8 cellular contexts compared by ENCODE assay signal in genomic region chr1:120995060-120995459, GRCh38.
DNase-seq lines count a peak whose midpoint lies in the region; ATAC-seq, FAIRE-seq and TF ChIP-seq lines count a peak whose summit lies in the region.
"Not testable (repeated sequence)": the region's sequence is repeated elsewhere in the genome, so short reads cannot be mapped to it uniquely, and the experiment has no call there.

No MANE protein-coding gene starts in this region.

- not testable (repeated sequence) for H3K27me3 Mint-ChIP-seq in activated CD4-positive, alpha-beta T cell treated with anti-CD3 and anti-CD28 coated beads for 36 hours; immature natural killer cell (ENCODE audit: low read depth in 3 of 3); natural killer cell treated with Interleukin-12 subunit alpha and Interleukin-12 subunit beta and Interleukin-15 and Interleukin-18, amount 100 ng/mL, for 72 hours

- not testable (repeated sequence) for H3K9me3 Mint-ChIP-seq in activated CD4-positive, alpha-beta T cell treated with anti-CD3 and anti-CD28 coated beads for 36 hours (ENCODE audit: low read depth); immature natural killer cell; natural killer cell treated with Interleukin-12 subunit alpha and Interleukin-12 subunit beta and Interleukin-15 and Interleukin-18, amount 100 ng/mL, for 72 hours

- WGBS in A549 (ENCODE audit: missing lambda C conversion rate): no CpG with 5 or more reads among the region's 1 CpG
- WGBS in body of pancreas, 2 donors: no CpG with 5 or more reads among the region's 1 CpG

- intact Hi-C loops in activated CD4-positive, alpha-beta T cell treated with anti-CD3 and anti-CD28 coated beads for 36 hours (cut with DNase I, micrococcal nuclease); body of pancreas (cut with DNase I): not testable (repeated sequence)

- POLR2A ChIA-PET in A549 (lab: Yijun Ruan, JAX); activated CD4-positive, alpha-beta T cell treated with anti-CD3 and anti-CD28 coated beads for 36 hours (lab: Charles Lee): not testable (repeated sequence)

- TF ChIP-seq EP300 in A549 (IDR thresholded peaks at IDR 0.05): not testable (repeated sequence)

- not testable (repeated sequence) for H3K4me2 ChIP-seq in A549

- ATAC-seq in A549 (peak; percentile 76 to 95; a peak in 5 of 6 replicates), GM18870 (IDR thresholded peaks at IDR 0.05; ENCODE audit: unreplicated experiment) (peak; percentile 50), HG02763 (IDR thresholded peaks at IDR 0.05; ENCODE audit: unreplicated experiment) (peak; percentile 48), body of pancreas (peak; percentile 88)
- peak; percentile 98 for ATAC-seq in activated CD4-positive, alpha-beta T cell treated with anti-CD3 and anti-CD28 coated beads for 36 hours
- peak; percentile 77 to 85 for ATAC-seq in natural killer cell treated with Interleukin-12 subunit alpha and Interleukin-12 subunit beta and Interleukin-15 and Interleukin-18, amount 100 ng/mL, for 72 hours

- TF ChIP-seq RAD21 in A549 (conservative IDR thresholded peaks at IDR 0.05 in 1 of 2, IDR thresholded peaks at IDR 0.05 in 1 of 2): not testable (repeated sequence)

- not testable (repeated sequence) for H3K4me1 Mint-ChIP-seq in activated CD4-positive, alpha-beta T cell treated with anti-CD3 and anti-CD28 coated beads for 36 hours; immature natural killer cell; natural killer cell treated with Interleukin-12 subunit alpha and Interleukin-12 subunit beta and Interleukin-15 and Interleukin-18, amount 100 ng/mL, for 72 hours (ENCODE audit: low read depth in 2 of 2)

- H3K27ac Mint-ChIP-seq in activated CD4-positive, alpha-beta T cell treated with anti-CD3 and anti-CD28 coated beads for 36 hours; immature natural killer cell; natural killer cell treated with Interleukin-12 subunit alpha and Interleukin-12 subunit beta and Interleukin-15 and Interleukin-18, amount 100 ng/mL, for 72 hours: not testable (repeated sequence)

- H3K4me1 ChIP-seq in A549, body of pancreas: not testable (repeated sequence)

- not testable (repeated sequence) for H3K27ac ChIP-seq in A549, body of pancreas

- TF ChIP-seq CTCF in A549 (IDR thresholded peaks at IDR 0.05); NB4 (IDR thresholded peaks at IDR 0.05; ENCODE audit: low read depth, low read length); body of pancreas (IDR thresholded peaks at IDR 0.05): not testable (repeated sequence)

- H3K36me3 Mint-ChIP-seq in activated CD4-positive, alpha-beta T cell treated with anti-CD3 and anti-CD28 coated beads for 36 hours (ENCODE audit: low read depth); immature natural killer cell; natural killer cell treated with Interleukin-12 subunit alpha and Interleukin-12 subunit beta and Interleukin-15 and Interleukin-18, amount 100 ng/mL, for 72 hours: not testable (repeated sequence)

- not testable (repeated sequence) for H3K4me3 Mint-ChIP-seq in activated CD4-positive, alpha-beta T cell treated with anti-CD3 and anti-CD28 coated beads for 36 hours; immature natural killer cell; natural killer cell treated with Interleukin-12 subunit alpha and Interleukin-12 subunit beta and Interleukin-15 and Interleukin-18, amount 100 ng/mL, for 72 hours

- not testable (repeated sequence) for H3K9me3 ChIP-seq in A549, body of pancreas

- CTCF ChIA-PET in A549 (lab: Yijun Ruan, JAX); activated CD4-positive, alpha-beta T cell treated with anti-CD3 and anti-CD28 coated beads for 36 hours (lab: Charles Lee): not testable (repeated sequence)

- not testable (repeated sequence) for H3K36me3 ChIP-seq in body of pancreas (replicated peaks in 1 of 2; ENCODE audit: insufficient read depth in 1 of 2, low read depth in 2 of 2)

- DNase-seq in A549 (ENCODE audit: low read depth in 1 of 2, low spot score in 1 of 2); activated CD4-positive, alpha-beta T cell treated with anti-CD3 and anti-CD28 coated beads for 36 hours; natural killer cell treated with Interleukin-12 subunit alpha and Interleukin-12 subunit beta and Interleukin-15 and Interleukin-18, amount 100 ng/mL, for 72 hours (ENCODE audit: low spot score): not testable (repeated sequence)
- DNase-seq in NB4 (ENCODE audit: low read depth) (peak; percentile 5), body of pancreas (peak in 2 of 4 donors; percentile 23 to 41), immature natural killer cell (peak; percentile 9 to 22 (median 20))

- FAIRE-seq in A549 (lab: Jason Lieb, UNC): not testable (repeated sequence)

- TF ChIP-seq POLR2A in A549 (IDR thresholded peaks at IDR 0.05; ENCODE audit: low read length); NB4 (IDR thresholded peaks at IDR 0.05; ENCODE audit: extremely low read depth, insufficient read length); body of pancreas (IDR thresholded peaks at IDR 0.05): not testable (repeated sequence)

- H3K27me3 ChIP-seq in body of pancreas: not testable (repeated sequence)

- not testable (repeated sequence) for H3K4me3 ChIP-seq in A549; NB4 (ENCODE audit: low read depth, low read length); body of pancreas

Comparison
In these comparisons a context has a peak if more than half of its experiments do, and no peak if none do; other contexts are left out.
1. ATAC-seq: peak in every context shown above with its lines; median percentile 98 in activated CD4-positive, alpha-beta T cell treated with anti-CD3 and anti-CD28 coated beads for 36 hours; 88 in body of pancreas; 86 in A549; 81 in natural killer cell treated with Interleukin-12 subunit alpha and Interleukin-12 subunit beta and Interleukin-15 and Interleukin-18, amount 100 ng/mL, for 72 hours; 50 in GM18870; 48 in HG02763.